10 cellular contexts compared by ENCODE assay signal in genomic region chr15:40696228-40696627, GRCh38. TPM values are rescaled to one million over a fixed set of nuclear protein-coding genes. Genes with fewer than 3 reads are reported as not detected.
DNase-seq lines count a peak whose midpoint lies in the region; ATAC-seq and TF ChIP-seq lines count a peak whose summit lies in the region.
"Had no signal": no experiment of that assay in that cellular context is flagged by ENCODE, and none has a peak within 500 bp of the region (broad histone marks: within the 10 kb centered on the region; RNA-seq: fewer than 3 reads in every experiment).

No MANE protein-coding gene starts in this region.

- no peaks in the 10 kb centered on the region for H3K27me3 ChIP-seq in iPS-18a (ENCODE audit: control insufficient read depth, insufficient read depth, low read length)
- H3K27me3 ChIP-seq: Peyer's patch had no signal

- peaks cover 48% of the 10 kb centered on the region for H3K36me3 Mint-ChIP-seq in activated CD8-positive, alpha-beta T cell treated with anti-CD3 and anti-CD28 coated beads, Interleukin-2, amount 10 ng/mL, durations not matched to agents 7 days and 5 days (ENCODE audit: low read depth)

- H3K9ac ChIP-seq in iPS-18a (ENCODE audit: low read length), result no peak overlapping the region

- CTCF ChIA-PET in HEK293 (lab: Yijun Ruan, JAX), result no interaction called here
- CTCF ChIA-PET in activated CD8-positive, alpha-beta T cell treated with anti-CD3 and anti-CD28 coated beads, Interleukin-2, amount 10 ng/mL, durations not matched to agents 7 days and 5 days (lab: Charles Lee), result interaction anchor here (2.2 to 3.6 kb wide), 2 partner anchors 48 to 86 kb away, joined by 7 to 20 read pairs; no protein-coding TSS in a partner anchor

- intact Hi-C loops in left cardiac atrium (cut with DNase I), result no loop called here

- H3K36me3 ChIP-seq in HEK293 (ENCODE audit: control insufficient read depth in 2 of 2, insufficient read depth in 1 of 2, low read length in 2 of 2) (peaks cover 12 to 31% of the 10 kb centered on the region in 2 experiments), iPS-18a (ENCODE audit: control insufficient read depth, low read depth, low read length) (peaks cover 24% of the 10 kb centered on the region)
- H3K36me3 ChIP-seq: Peyer's patch had no signal

- ATAC-seq in activated CD8-positive, alpha-beta T cell treated with anti-CD3 and anti-CD28 coated beads, Interleukin-2, amount 10 ng/mL, durations not matched to agents 7 days and 5 days, result no peak
- no peak for ATAC-seq in GM21423 (IDR thresholded peaks at IDR 0.05; ENCODE audit: unreplicated experiment)
- no peak for ATAC-seq in left cardiac atrium

- H3K27ac Mint-ChIP-seq in activated CD8-positive, alpha-beta T cell treated with anti-CD3 and anti-CD28 coated beads, Interleukin-2, amount 10 ng/mL, durations not matched to agents 7 days and 5 days, result peak overlapping the region; percentile 100

- H3K4me3 ChIP-seq in AG09309 (ENCODE audit: control insufficient read depth, low read depth, low read length), result peak overlapping the region; percentile 99
- peak overlapping the region; percentile 63 for H3K4me3 ChIP-seq in HEK293 (ENCODE audit: low read depth, low read length)
- peak overlapping the region; percentile 81 for H3K4me3 ChIP-seq in iPS-18a (ENCODE audit: low read length)

- H3K27ac ChIP-seq in HEK293 (ENCODE audit: extremely low read depth, low read depth, low read length) (no peak overlapping the region), iPS-18a (ENCODE audit: low read length) (no peak overlapping the region)

- no peak for TF ChIP-seq CTCF in AG09309 (IDR thresholded peaks at IDR 0.05; ENCODE audit: control insufficient read depth, insufficient read depth, low read depth, low read length, missing control alignments)
- no peak for TF ChIP-seq CTCF in HEK293 (tag by site-specific recombination; IDR thresholded peaks at IDR 0.05)

- no peak for DNase-seq in AG09309 (ENCODE audit: low read depth)
- DNase-seq in activated CD8-positive, alpha-beta T cell treated with anti-CD3 and anti-CD28 coated beads, Interleukin-2, amount 10 ng/mL, durations not matched to agents 7 days and 5 days, result no peak
- no peak for DNase-seq in GF-D8 (lab: John Stamatoyannopoulos, UW)
- DNase-seq in NAMALWA (ENCODE audit: low spot score), result no peak
- no peak for DNase-seq in left cardiac atrium
- DNase-seq: Peyer's patch; stimulated activated CD4-positive, alpha-beta T cell treated with anti-CD3 and anti-CD28 coated beads, Interleukin-12 subunit alpha, Interleukin-12 subunit beta, amount 100 ng/mL, for 4 hours had no signal

- H3K4me1 ChIP-seq in HEK293 (ENCODE audit: control insufficient read depth, insufficient read depth, low read length), result no peaks in the 10 kb centered on the region
- H3K4me1 ChIP-seq in iPS-18a (ENCODE audit: control insufficient read depth, low read depth, low read length), result no peaks in the 10 kb centered on the region

- no peaks in the 10 kb centered on the region for H3K27me3 Mint-ChIP-seq in activated CD8-positive, alpha-beta T cell treated with anti-CD3 and anti-CD28 coated beads, Interleukin-2, amount 10 ng/mL, durations not matched to agents 7 days and 5 days (ENCODE audit: low read depth)

- peaks cover 47% of the 10 kb centered on the region for H3K4me1 Mint-ChIP-seq in activated CD8-positive, alpha-beta T cell treated with anti-CD3 and anti-CD28 coated beads, Interleukin-2, amount 10 ng/mL, durations not matched to agents 7 days and 5 days (ENCODE audit: low read depth)

- POLR2A ChIA-PET in HEK293 (lab: Yijun Ruan, JAX), result interaction anchor here (1.2 kb wide), 1 partner anchor 67 kb away, joined by 3 read pairs; no protein-coding TSS in a partner anchor
- POLR2A ChIA-PET in activated CD8-positive, alpha-beta T cell treated with anti-CD3 and anti-CD28 coated beads, Interleukin-2, amount 10 ng/mL, durations not matched to agents 7 days and 5 days (lab: Charles Lee), result interaction anchor here (1.1 to 1.8 kb wide), 2 partner anchors 30 to 127 kb away, joined by 3 to 5 read pairs; partner anchors contain the start of gene RPUSD2

- peak overlapping the region; percentile 100 for H3K4me3 Mint-ChIP-seq in activated CD8-positive, alpha-beta T cell treated with anti-CD3 and anti-CD28 coated beads, Interleukin-2, amount 10 ng/mL, durations not matched to agents 7 days and 5 days

- no peaks in the 10 kb centered on the region for H3K9me3 Mint-ChIP-seq in activated CD8-positive, alpha-beta T cell treated with anti-CD3 and anti-CD28 coated beads, Interleukin-2, amount 10 ng/mL, durations not matched to agents 7 days and 5 days (ENCODE audit: insufficient read depth)

- H3K9me3 ChIP-seq in HEK293 (ENCODE audit: control insufficient read depth, insufficient read depth, low read depth, low read length) (no peaks in the 10 kb centered on the region), iPS-18a (ENCODE audit: control insufficient read depth, low read depth, low read length) (no peaks in the 10 kb centered on the region)
- H3K9me3 ChIP-seq: Peyer's patch had no signal

TF ChIP-seq in HEK293, 187 proteins besides CTCF, POLR2A, EP300 and RAD21:
- TF ChIP-seq YY2 (tag by site-specific recombination; IDR thresholded peaks at IDR 0.05), result no peak
- TF ChIP-seq ZNF510 (tag by site-specific recombination; IDR thresholded peaks at IDR 0.05; ENCODE audit: insufficient replicate concordance), result no peak
- no peak for TF ChIP-seq SP2 (tag by site-specific recombination; IDR thresholded peaks at IDR 0.05)
- no peak for TF ChIP-seq ZNF624 (tag by site-specific recombination; IDR thresholded peaks at IDR 0.05)
- TF ChIP-seq ZBTB6 (tag by site-specific recombination; IDR thresholded peaks at IDR 0.05), result peak; percentile 60; the same call in 1 of the 2 replicates
TF ChIP-seq in HEK293: peak in this region for 1.

RNA-seq across cellular contexts. Expression of gene RAD51, which starts 1.3 kb away (rescaled TPM):
- 10 to 100 TPM; 82.7 to 87.3 TPM for total RNA-seq in activated CD8-positive, alpha-beta T cell treated with anti-CD3 and anti-CD28 coated beads, Interleukin-2, amount 10 ng/mL, durations not matched to agents 7 days and 5 days
- 1 to 10 TPM in 1 of 2 donors, under 1 TPM in 1; 0.97 to 2.6 TPM for total RNA-seq in left cardiac atrium

RNA-seq across cellular contexts. Expression of gene RMDN3, which starts 58.8 kb away (rescaled TPM):
- total RNA-seq in activated CD8-positive, alpha-beta T cell treated with anti-CD3 and anti-CD28 coated beads, Interleukin-2, amount 10 ng/mL, durations not matched to agents 7 days and 5 days, result 10 to 100 TPM; 34.0 to 35.1 TPM
- total RNA-seq in left cardiac atrium, result 10 to 100 TPM; 20.7 to 23.8 TPM

Comparison
In these comparisons a context has a peak if more than half of its experiments do, and no peak if none do; other contexts are left out.
1. RNA of gene RAD51, which starts 1.3 kb away (total RNA-seq): 82.7 to 87.3 TPM in activated CD8-positive, alpha-beta T cell treated with anti-CD3 and anti-CD28 coated beads, Interleukin-2, amount 10 ng/mL, durations not matched to agents 7 days and 5 days; 0.97 to 2.6 TPM in left cardiac atrium; every median in the first group is over 10 times any median in the second.
2. Peak in every context shown above with its lines, with median percentiles within 50 percentile points of each other: H3K4me3 ChIP-seq.